Comparison of ENCODE assay signal across 10 cellular contexts in the genomic region with DNA sequence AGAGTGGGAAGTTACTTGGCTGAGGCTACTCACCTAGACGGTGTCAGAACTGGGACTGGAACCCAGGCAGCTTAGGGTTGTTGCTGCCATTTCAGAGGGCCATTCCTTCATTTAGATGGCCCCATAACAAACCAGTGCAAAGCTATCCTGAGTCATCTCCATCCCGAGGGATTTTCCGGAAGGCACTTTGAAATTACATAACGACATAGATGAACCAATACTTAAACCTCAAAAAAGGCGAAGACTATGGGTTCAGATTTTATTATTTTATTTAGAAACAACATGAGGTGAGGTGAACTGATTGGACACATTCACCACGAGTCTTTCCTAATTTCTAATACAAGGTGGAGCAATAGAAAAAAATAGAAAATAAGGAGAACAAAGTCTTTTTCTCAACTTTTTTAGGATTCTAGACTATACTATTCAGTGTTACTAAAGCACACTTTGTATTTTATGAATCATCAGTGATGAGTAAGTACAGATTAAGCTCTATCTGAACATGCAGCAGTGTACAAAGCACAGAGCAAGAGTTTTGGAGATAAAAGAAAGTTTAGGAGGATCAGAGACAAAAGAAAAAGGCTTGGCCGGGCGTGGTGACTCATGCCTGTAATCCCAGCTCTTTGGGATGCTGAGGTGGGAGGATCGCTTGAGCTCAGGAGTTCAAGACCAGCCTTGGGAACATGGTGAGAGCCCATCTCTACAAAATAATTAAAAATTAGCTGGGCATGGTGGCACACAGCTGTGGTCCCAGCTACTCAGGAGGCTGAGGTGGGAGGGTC.
A peak's percentile ranks its signal among the peaks of the same experiment; 100 is the strongest.
DNase-seq lines count a peak whose midpoint lies in the region; ATAC-seq and TF ChIP-seq lines count a peak whose summit lies in the region.
"Had no signal": no experiment of that assay in that cellular context is flagged by ENCODE, and none has a peak within 500 bp of the region (broad histone marks: within the 10 kb centered on the region; RNA-seq: fewer than 3 reads in every experiment).

No MANE protein-coding gene starts in this region.

- no peak for TF ChIP-seq CTCF in RWPE1 (conservative IDR thresholded peaks at IDR 0.05; ENCODE audit: low read depth)
- no peak for TF ChIP-seq CTCF in esophagus muscularis mucosa (IDR thresholded peaks at IDR 0.05)

- no peak for TF ChIP-seq POLR2A in esophagus muscularis mucosa (IDR thresholded peaks at IDR 0.05; ENCODE audit: low read depth)

- H3K27ac ChIP-seq in RWPE1 (peak overlapping the region; percentile 85), esophagus muscularis mucosa (replicated peaks in 1 of 4) (peak overlapping the region in 3 of 4 donors; percentile 6 to 40 (median 39))

- H3K36me3 ChIP-seq in esophagus muscularis mucosa, result peaks cover 0 to 23% (median 6%) of the 10 kb centered on the region in 4 donors

- intact Hi-C loops in esophagus muscularis mucosa (cut with DNase I), result loop anchor here (10.0 kb wide), 1 partner anchor 49 kb away; no protein-coding TSS in a partner anchor

- POLR2A ChIA-PET in RWPE1 (lab: Yijun Ruan, JAX; ENCODE audit: low non-redundant PET), result no interaction called here

- 80% methylated on average over 9 of the region's 9 CpGs for WGBS in esophagus muscularis mucosa

- H3K4me1 ChIP-seq in esophagus muscularis mucosa, result peaks cover 6 to 90% (median 81%) of the 10 kb centered on the region in 4 donors

- ATAC-seq in HG03565 (IDR thresholded peaks at IDR 0.05; ENCODE audit: unreplicated experiment), result no peak
- no peak for ATAC-seq in GM19395 (IDR thresholded peaks at IDR 0.05; ENCODE audit: unreplicated experiment)
- no peak for ATAC-seq in GM21786 (IDR thresholded peaks at IDR 0.05; ENCODE audit: unreplicated experiment)

- DNase-seq in GM04504 (ENCODE audit: low read depth) (peak; percentile 50), RWPE1 (ENCODE audit: low spot score) (peak; percentile 84), esophagus muscularis mucosa (ENCODE audit: extremely low spot score) (no peak), putamen (ENCODE audit: low spot score) (peak; percentile 20), middle frontal gyrus (ENCODE audit: extremely low spot score, low spot score) (no peak)
- DNase-seq: cerebellar nuclear complex, immature natural killer cell had no signal

- no peaks in the 10 kb centered on the region for H3K27me3 ChIP-seq in esophagus muscularis mucosa

- no peaks in the 10 kb centered on the region for H3K9me3 ChIP-seq in esophagus muscularis mucosa

- CTCF ChIA-PET in RWPE1 (lab: Yijun Ruan, JAX), result interaction anchor here (0.6 to 0.7 kb wide), 2 partner anchors 15 to 1152 kb away, joined by 3 read pairs; no protein-coding TSS in a partner anchor

- TF ChIP-seq EP300 in esophagus muscularis mucosa (IDR thresholded peaks at IDR 0.05), result no peak

- no peak overlapping the region for H3K4me3 ChIP-seq in esophagus muscularis mucosa

Comparison
In these comparisons a context has a peak if more than half of its experiments do, and no peak if none do; other contexts are left out.
1. DNase-seq: peak in GM04504 (single experiment), RWPE1 (single experiment) and putamen (single experiment); none in esophagus muscularis mucosa (single experiment) and middle frontal gyrus (single experiment).